15 cellular contexts compared by ENCODE assay signal in genomic region chr2:181142514-181142913, GRCh38.
DNase-seq lines count a peak whose midpoint lies in the region; ATAC-seq and TF ChIP-seq lines count a peak whose summit lies in the region.
"Had no signal": no experiment of that assay in that cellular context is flagged by ENCODE, and none has a peak within 500 bp of the region (broad histone marks: within the 10 kb centered on the region; RNA-seq: fewer than 3 reads in every experiment).

No MANE protein-coding gene starts in this region.

- H3K9me3 ChIP-seq in OCI-LY7 (ENCODE audit: low read length): no peaks in the 10 kb centered on the region
- no peaks in the 10 kb centered on the region for H3K9me3 ChIP-seq in Caco-2

- H3K4me1 ChIP-seq in OCI-LY7 (ENCODE audit: insufficient read depth, low read length, poor library complexity, severe bottlenecking) (no peaks in the 10 kb centered on the region), Caco-2 (no peaks in the 10 kb centered on the region)

- peak overlapping the region; percentile 99 for H3K27ac Mint-ChIP-seq in activated naive CD4-positive, alpha-beta T cell treated with anti-CD3 and anti-CD28 coated beads, Interleukin-2, amount 50 U/mL, for 24 hours
- peak overlapping the region; percentile 96 for H3K27ac Mint-ChIP-seq in activated naive CD8-positive, alpha-beta T cell
- no peak overlapping the region for H3K27ac Mint-ChIP-seq in Caco-2 (ENCODE audit: unreplicated experiment)
- H3K27ac Mint-ChIP-seq: mesothelial cell of epicardium had no signal

- H3K4me3 ChIP-seq in OCI-LY7 (ENCODE audit: low read depth, low read length, poor library complexity, severe bottlenecking) (no peak overlapping the region), Caco-2 (ENCODE audit: low read depth, low read length) (no peak overlapping the region)

- no peak overlapping the region for H3K4me2 ChIP-seq in OCI-LY7 (ENCODE audit: low read length)

- CTCF ChIA-PET in HEK293T (lab: Yijun Ruan, JAX) (no interaction called here), OCI-LY7 (lab: Charles Lee; ENCODE audit: unreplicated experiment) (no interaction called here), Caco-2 (lab: Charles Lee) (no interaction called here)

- no peak for DNase-seq in activated naive CD4-positive, alpha-beta T cell (lab: John Stamatoyannopoulos, UW)
- DNase-seq in HEK293T (ENCODE audit: extremely low spot score) (no peak), OCI-LY7 (ENCODE audit: low spot score) (no peak), Caco-2 (no peak)
- DNase-seq: activated CD8-positive, alpha-beta memory T cell treated with anti-CD3 and anti-CD28 coated beads for 24 hours; amygdala; DMS153; erythroblast; T-helper 9 cell had no signal

- no TSS peak for BruUV-seq in OCI-LY7 (replicated peaks; lab: Mats Ljungman, UMichigan)
- no TSS peak for BruUV-seq in Caco-2 (replicated peaks; lab: Mats Ljungman, UMichigan)

- peaks cover 78% of the 10 kb centered on the region for H3K4me1 Mint-ChIP-seq in activated naive CD4-positive, alpha-beta T cell treated with anti-CD3 and anti-CD28 coated beads, Interleukin-2, amount 50 U/mL, for 24 hours
- peaks cover 76% of the 10 kb centered on the region for H3K4me1 Mint-ChIP-seq in activated naive CD8-positive, alpha-beta T cell (ENCODE audit: low read depth)
- H3K4me1 Mint-ChIP-seq in Caco-2 (ENCODE audit: low read depth, unreplicated experiment): no peaks in the 10 kb centered on the region
- H3K4me1 Mint-ChIP-seq: mesothelial cell of epicardium had no signal

- no peaks in the 10 kb centered on the region for H3K9me2 ChIP-seq in OCI-LY7 (ENCODE audit: insufficient read depth, low read length)

- ATAC-seq in HG03039 (IDR thresholded peaks at IDR 0.05; ENCODE audit: unreplicated experiment) (peak; percentile 51), GM18907 (IDR thresholded peaks at IDR 0.05; ENCODE audit: unreplicated experiment) (no peak)
- ATAC-seq: Right ventricle myocardium inferior had no signal

- peak overlapping the region; percentile 82 for H3K4me3 Mint-ChIP-seq in activated naive CD4-positive, alpha-beta T cell treated with anti-CD3 and anti-CD28 coated beads, Interleukin-2, amount 50 U/mL, for 24 hours
- peak overlapping the region; percentile 84 for H3K4me3 Mint-ChIP-seq in activated naive CD8-positive, alpha-beta T cell
- no peak overlapping the region for H3K4me3 Mint-ChIP-seq in Caco-2 (ENCODE audit: unreplicated experiment)
- H3K4me3 Mint-ChIP-seq: mesothelial cell of epicardium had no signal

- intact Hi-C loops in OCI-LY7 (cut with micrococcal nuclease; ENCODE audit: unreplicated experiment) (no loop called here), Caco-2 (cut with micrococcal nuclease; ENCODE audit: unreplicated experiment) (no loop called here)

- no peak overlapping the region for H3K27ac ChIP-seq in OCI-LY7 (ENCODE audit: low read depth, low read length, poor library complexity, severe bottlenecking)

- H3K36me3 ChIP-seq in OCI-LY7 (ENCODE audit: insufficient read depth, low read length) (no peaks in the 10 kb centered on the region), Caco-2 (ENCODE audit: control insufficient read depth, insufficient read depth, low read length) (no peaks in the 10 kb centered on the region)

- TF ChIP-seq CTCF in OCI-LY7 (conservative IDR thresholded peaks at IDR 0.05; ENCODE audit: low read length): no peak
- TF ChIP-seq CTCF in Caco-2 (IDR thresholded peaks at IDR 0.05; ENCODE audit: insufficient read depth in 1 of 2, low read depth in 1 of 2, low read length in 1 of 2, severe bottlenecking in 1 of 2, unreplicated experiment in 1 of 2): no peak

- H2AFZ ChIP-seq in OCI-LY7 (ENCODE audit: low read length): no peak overlapping the region

- no peaks in the 10 kb centered on the region for H3K9me3 Mint-ChIP-seq in activated naive CD4-positive, alpha-beta T cell treated with anti-CD3 and anti-CD28 coated beads, Interleukin-2, amount 50 U/mL, for 24 hours
- H3K9me3 Mint-ChIP-seq in activated naive CD8-positive, alpha-beta T cell (ENCODE audit: low read depth): no peaks in the 10 kb centered on the region
- no peaks in the 10 kb centered on the region for H3K9me3 Mint-ChIP-seq in Caco-2 (ENCODE audit: unreplicated experiment)
- H3K9me3 Mint-ChIP-seq: mesothelial cell of epicardium had no signal

- POLR2A ChIA-PET in HEK293T (lab: Yijun Ruan, JAX): no interaction called here
- POLR2A ChIA-PET in OCI-LY7 (lab: Charles Lee): interaction anchor here (0.6 to 1.4 kb wide), 3 partner anchors 21 to 316 kb away, joined by 3 to 4 read pairs (median 4); no protein-coding TSS in a partner anchor
- POLR2A ChIA-PET in Caco-2 (lab: Charles Lee): no interaction called here

- H4K20me1 ChIP-seq in OCI-LY7 (ENCODE audit: insufficient read depth, low read length): no peaks in the 10 kb centered on the region

- H3K79me2 ChIP-seq in OCI-LY7 (ENCODE audit: insufficient read depth, low read depth, low read length): no peaks in the 10 kb centered on the region

- no peaks in the 10 kb centered on the region for H3K27me3 ChIP-seq in Caco-2 (replicated peaks; ENCODE audit: control insufficient read depth, insufficient read depth, low read length)

- no peaks in the 10 kb centered on the region for H3K27me3 Mint-ChIP-seq in activated naive CD4-positive, alpha-beta T cell treated with anti-CD3 and anti-CD28 coated beads, Interleukin-2, amount 50 U/mL, for 24 hours
- H3K27me3 Mint-ChIP-seq in activated naive CD8-positive, alpha-beta T cell: no peaks in the 10 kb centered on the region
- no peaks in the 10 kb centered on the region for H3K27me3 Mint-ChIP-seq in Caco-2 (ENCODE audit: insufficient read depth, unreplicated experiment)

- H3K36me3 Mint-ChIP-seq in activated naive CD4-positive, alpha-beta T cell treated with anti-CD3 and anti-CD28 coated beads, Interleukin-2, amount 50 U/mL, for 24 hours: no peaks in the 10 kb centered on the region
- peaks cover 2% of the 10 kb centered on the region for H3K36me3 Mint-ChIP-seq in activated naive CD8-positive, alpha-beta T cell
- no peaks in the 10 kb centered on the region for H3K36me3 Mint-ChIP-seq in Caco-2 (ENCODE audit: insufficient read depth, unreplicated experiment)
- H3K36me3 Mint-ChIP-seq: mesothelial cell of epicardium had no signal

TF ChIP-seq in HEK293T, 16 proteins besides CTCF, POLR2A, EP300 and RAD21:
- no peak for TF ChIP-seq FOXA1 (IDR thresholded peaks at IDR 0.05)
- no peak for TF ChIP-seq ELF4 (IDR thresholded peaks at IDR 0.05)
- no peak for TF ChIP-seq LEF1 (IDR thresholded peaks at IDR 0.05; ENCODE audit: borderline replicate concordance)
- TF ChIP-seq PKNOX1 (IDR thresholded peaks at IDR 0.05): no peak
- TF ChIP-seq SP1 (IDR thresholded peaks at IDR 0.05): no peak
- no peak for TF ChIP-seq HDGF (IDR thresholded peaks at IDR 0.05; ENCODE audit: borderline replicate concordance)
TF ChIP-seq in HEK293T: peak in this region for 0.
